ENCODE assay signal across 18 cellular contexts in the genomic region with DNA sequence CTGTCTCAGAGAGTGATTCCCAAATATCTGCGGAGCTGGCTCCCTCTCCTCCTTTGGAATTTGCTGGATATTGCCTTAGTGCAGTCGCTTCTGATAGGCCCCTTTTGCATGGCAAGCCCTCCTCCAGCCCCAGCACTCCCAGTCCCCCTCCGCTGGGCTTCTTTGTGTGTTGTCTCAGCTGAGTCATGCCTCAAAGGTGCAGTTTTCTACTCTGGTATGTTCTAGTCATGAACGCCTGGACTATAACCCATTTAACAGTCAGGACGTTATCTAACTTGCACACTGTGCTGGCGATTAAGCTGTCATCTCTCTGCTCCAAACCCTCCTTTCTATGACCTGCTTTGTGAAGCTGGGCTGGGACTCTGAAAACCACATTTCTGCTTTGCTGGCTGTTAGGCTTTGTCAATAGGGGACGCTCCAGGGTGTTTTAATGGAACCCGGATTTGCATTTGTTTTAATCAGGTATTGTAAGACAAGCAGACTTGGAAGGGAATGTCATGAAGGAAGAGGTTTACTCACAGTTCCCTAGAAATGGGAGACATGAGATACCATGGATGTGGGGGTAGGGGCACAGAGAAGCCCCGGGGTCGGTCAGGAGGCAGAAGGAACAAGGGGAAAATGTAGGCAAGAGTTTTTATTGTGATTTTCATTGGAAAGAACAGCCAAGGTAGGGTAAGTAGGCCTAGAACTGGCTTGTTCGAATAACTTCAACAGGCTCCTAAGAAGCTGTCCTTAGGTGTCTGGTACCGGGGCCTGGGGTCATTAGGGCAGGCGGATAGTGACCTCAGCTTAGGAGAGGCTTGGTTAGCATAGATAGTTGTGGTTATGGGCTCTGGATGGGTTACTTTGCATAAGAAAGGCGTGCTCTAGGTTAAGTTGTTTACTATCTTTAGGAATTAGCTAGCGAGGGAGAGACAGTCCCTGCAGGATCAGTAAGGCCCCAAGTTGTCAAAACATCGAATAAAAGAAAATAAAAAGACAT. TPM values are rescaled to one million over a fixed set of nuclear protein-coding genes. Genes with fewer than 3 reads are reported as not detected.
DNase-seq lines count a peak whose midpoint lies in the region; ATAC-seq and TF ChIP-seq lines count a peak whose summit lies in the region.
"Had no signal": no experiment of that assay in that cellular context is flagged by ENCODE, and none has a peak within 500 bp of the region (broad histone marks: within the 10 kb centered on the region; RNA-seq: fewer than 3 reads in every experiment).

No MANE protein-coding gene starts in this region.

- no peaks in the 10 kb centered on the region for H3K4me1 Mint-ChIP-seq in activated naive CD4-positive, alpha-beta T cell treated with anti-CD3 and anti-CD28 coated beads for 36 hours (ENCODE audit: low read depth)

- DNase-seq in ELF-1 (ENCODE audit: low read depth, low spot score), result peak; percentile 89
- no peak for DNase-seq in OCI-LY7 (ENCODE audit: low spot score)
- DNase-seq in choroid plexus epithelial cell (ENCODE audit: low read depth), result peak; percentile 60
- no peak for DNase-seq in stimulated activated naive CD4-positive, alpha-beta T cell (lab: John Stamatoyannopoulos, UW)
- no peak for DNase-seq in activated naive CD4-positive, alpha-beta T cell treated with anti-CD3 and anti-CD28 coated beads for 36 hours
- DNase-seq in left lung, result no peak
- no peak for DNase-seq in activated CD4-positive, alpha-beta T cell treated with anti-CD3 and anti-CD28 coated beads for 1 hour
- DNase-seq: activated gamma-delta T cell treated with Interleukin-2 at 50 U/mL for 16 hours, MG63, NCI-H1694, pancreas, SHP77 treated with DMSO at 0.1 percent for 48 hours, T-helper 2 cell had no signal

- TF ChIP-seq CTCF in OCI-LY7 (conservative IDR thresholded peaks at IDR 0.05; ENCODE audit: low read length) (0 out of 2 replicates have a peak, but pooled peaks have one; percentile 14), choroid plexus epithelial cell (conservative IDR thresholded peaks at IDR 0.05; ENCODE audit: low read depth, low read length) (peak; percentile 27), left lung (IDR thresholded peaks at IDR 0.05) (no peak)

- no peaks in the 10 kb centered on the region for H4K20me1 ChIP-seq in OCI-LY7 (ENCODE audit: insufficient read depth, low read length)

- ATAC-seq in left lung, result no peak
- ATAC-seq: esophagus mucosa, pancreas had no signal

- POLR2A ChIA-PET in OCI-LY7 (lab: Charles Lee), result interaction anchor here (0.7 kb wide), 1 partner anchor 23 kb away, joined by 3 read pairs; no protein-coding TSS in a partner anchor

- H3K4me1 ChIP-seq in OCI-LY7 (ENCODE audit: insufficient read depth, low read length, poor library complexity, severe bottlenecking), result no peaks in the 10 kb centered on the region
- peaks cover 10% of the 10 kb centered on the region for H3K4me1 ChIP-seq in mesodermal cell (ENCODE audit: control insufficient read depth, insufficient read depth, low read length, poor library complexity, severe bottlenecking)
- no peaks in the 10 kb centered on the region for H3K4me1 ChIP-seq in left lung
- H3K4me1 ChIP-seq: pancreas had no signal

- H3K9me3 Mint-ChIP-seq in activated naive CD4-positive, alpha-beta T cell treated with anti-CD3 and anti-CD28 coated beads for 36 hours, result no peaks in the 10 kb centered on the region

- H3K36me3 ChIP-seq in OCI-LY7 (ENCODE audit: insufficient read depth, low read length) (no peaks in the 10 kb centered on the region), mesodermal cell (ENCODE audit: control insufficient read depth, insufficient read depth, low read length) (no peaks in the 10 kb centered on the region), left lung (no peaks in the 10 kb centered on the region)
- H3K36me3 ChIP-seq: MG63, pancreas, thoracic aorta had no signal

- H3K27me3 Mint-ChIP-seq in activated naive CD4-positive, alpha-beta T cell treated with anti-CD3 and anti-CD28 coated beads for 36 hours (ENCODE audit: low read depth), result peaks cover 21% of the 10 kb centered on the region

- H3K4me3 ChIP-seq in OCI-LY7 (ENCODE audit: low read depth, low read length, poor library complexity, severe bottlenecking) (no peak overlapping the region), choroid plexus epithelial cell (ENCODE audit: low read depth, low read length) (no peak overlapping the region), mesodermal cell (ENCODE audit: extremely low read depth, insufficient read depth, low read length, poor library complexity, severe bottlenecking) (no peak overlapping the region), left lung (no peak overlapping the region)
- H3K4me3 ChIP-seq: MG63, pancreas, thoracic aorta had no signal

- no peaks in the 10 kb centered on the region for H3K36me3 Mint-ChIP-seq in activated naive CD4-positive, alpha-beta T cell treated with anti-CD3 and anti-CD28 coated beads for 36 hours (ENCODE audit: low read depth)

- no peaks in the 10 kb centered on the region for H3K79me2 ChIP-seq in OCI-LY7 (ENCODE audit: insufficient read depth, low read depth, low read length)

- H2AFZ ChIP-seq in OCI-LY7 (ENCODE audit: low read length), result no peak overlapping the region

- intact Hi-C loops in OCI-LY7 (cut with micrococcal nuclease; ENCODE audit: unreplicated experiment) (no loop called here), left lung (cut with DNase I) (no loop called here)
- intact Hi-C loops in activated naive CD4-positive, alpha-beta T cell treated with anti-CD3 and anti-CD28 coated beads for 36 hours (cut with micrococcal nuclease), result no loop called here

- peaks cover 0 to 25% of the 10 kb centered on the region in 2 donors for H3K27me3 ChIP-seq in left lung
- H3K27me3 ChIP-seq: pancreas had no signal

- H3K9me2 ChIP-seq in OCI-LY7 (ENCODE audit: insufficient read depth, low read length), result no peaks in the 10 kb centered on the region

- H3K4me2 ChIP-seq in OCI-LY7 (ENCODE audit: low read length), result no peak overlapping the region

- CTCF ChIA-PET in OCI-LY7 (lab: Charles Lee; ENCODE audit: unreplicated experiment), result no interaction called here
- CTCF ChIA-PET in activated naive CD4-positive, alpha-beta T cell treated with anti-CD3 and anti-CD28 coated beads for 36 hours (lab: Charles Lee), result interaction anchor here (0.7 to 1.0 kb wide), 2 partner anchors 10 to 100 kb away, joined by 3 to 4 read pairs; no protein-coding TSS in a partner anchor

- no TSS peak for BruUV-seq in OCI-LY7 (replicated peaks; lab: Mats Ljungman, UMichigan)

- H3K27ac ChIP-seq in OCI-LY7 (ENCODE audit: low read depth, low read length, poor library complexity, severe bottlenecking) (no peak overlapping the region), mesodermal cell (ENCODE audit: low read depth, low read length, severe bottlenecking) (peak overlapping the region; percentile 47), left lung (no peak overlapping the region)
- H3K27ac ChIP-seq: pancreas, thoracic aorta had no signal

- H3K4me3 Mint-ChIP-seq in activated naive CD4-positive, alpha-beta T cell treated with anti-CD3 and anti-CD28 coated beads for 36 hours, result no peak overlapping the region

- H3K27ac Mint-ChIP-seq in activated naive CD4-positive, alpha-beta T cell treated with anti-CD3 and anti-CD28 coated beads for 36 hours, result no peak overlapping the region

- 18 to 19% methylated on average over 11 to 12 of the region's 16 CpGs for WGBS in mesodermal cell (ENCODE audit: insufficient coverage in 2 of 2), 2 experiments

- H3K9me3 ChIP-seq in OCI-LY7 (ENCODE audit: low read length) (no peaks in the 10 kb centered on the region), mesodermal cell (ENCODE audit: control insufficient read depth, low read length) (no peaks in the 10 kb centered on the region), left lung (no peaks in the 10 kb centered on the region)
- H3K9me3 ChIP-seq: MG63, pancreas, thoracic aorta had no signal

RNA-seq across cellular contexts. Expression of a gene that starts 20.4 kb away (rescaled TPM):
- not detected in 2 replicates for total RNA-seq in OCI-LY7 (2014; rRNA removed; shearing (Covaris generic))
- total RNA-seq in OCI-LY7 (2022) (not detected in 2 replicates), left lung (1 to 10 TPM in 1 of 2 donors, under 1 TPM in 1; 0.31 to 1.9 TPM)
- 0.52 TPM for polyA plus RNA-seq in mesodermal cell (2013, experiment 1 of 2)
- polyA plus RNA-seq in mesodermal cell (2013, experiment 2 of 2), result 0.71 TPM
- under 1 TPM; 0.43 to 0.52 TPM for total RNA-seq in activated naive CD4-positive, alpha-beta T cell treated with anti-CD3 and anti-CD28 coated beads for 36 hours
- total RNA-seq: dermis microvascular lymphatic vessel endothelial cell, esophagus mucosa had no signal

RNA-seq across cellular contexts. Expression of a gene that starts 27.0 kb away (rescaled TPM):
- 53.6 and 54.5 TPM in 2 replicates for total RNA-seq in OCI-LY7 (2014; rRNA removed; shearing (Covaris generic))
- total RNA-seq in OCI-LY7 (2022), result 64.8 and 71.9 TPM in 2 replicates
- 48.6 TPM for polyA plus RNA-seq in mesodermal cell (2013, experiment 1 of 2)
- 43.4 TPM for polyA plus RNA-seq in mesodermal cell (2013, experiment 2 of 2)
- 10 to 100 TPM; 73.8 to 75.6 TPM for total RNA-seq in activated naive CD4-positive, alpha-beta T cell treated with anti-CD3 and anti-CD28 coated beads for 36 hours
- total RNA-seq in left lung, result 10 to 100 TPM; 34.2 to 36.3 TPM

RNA-seq across cellular contexts. Expression of a gene that starts 39.7 kb away (rescaled TPM):
- total RNA-seq in OCI-LY7 (2014; rRNA removed; shearing (Covaris generic)), result not detected in 2 replicates
- not detected in 2 replicates for total RNA-seq in OCI-LY7 (2022)
- polyA plus RNA-seq in mesodermal cell (2013, experiment 1 of 2), result not detected
- not detected for polyA plus RNA-seq in mesodermal cell (2013, experiment 2 of 2)
- not detected for total RNA-seq in activated naive CD4-positive, alpha-beta T cell treated with anti-CD3 and anti-CD28 coated beads for 36 hours
- 1 to 10 TPM in 1 of 2 donors, under 1 TPM in 1; 0.42 to 8.9 TPM for total RNA-seq in left lung
- total RNA-seq: dermis microvascular lymphatic vessel endothelial cell, esophagus mucosa had no signal

RNA-seq across cellular contexts. Expression of a gene that starts 59.5 kb away (rescaled TPM):
- total RNA-seq in OCI-LY7 (2014; rRNA removed; shearing (Covaris generic)), result 0.10 and 0.79 TPM in 2 replicates
- 0.17 TPM in 1 of 2 replicates, not detected in the other for total RNA-seq in OCI-LY7 (2022)
- polyA plus RNA-seq in mesodermal cell (2013, experiment 1 of 2), result 0.52 TPM
- polyA plus RNA-seq in mesodermal cell (2013, experiment 2 of 2), result not detected
- under 1 TPM; 0.52 to 0.67 TPM for total RNA-seq in activated naive CD4-positive, alpha-beta T cell treated with anti-CD3 and anti-CD28 coated beads for 36 hours
- under 1 TPM; 0.55 to 0.82 TPM for total RNA-seq in left lung
- total RNA-seq: skeletal muscle tissue had no signal

Comparison
In these comparisons a context has a peak if more than half of its experiments do, and no peak if none do; other contexts are left out.
1. DNase-seq: peak in ELF-1 (single experiment) and choroid plexus epithelial cell (single experiment); none in OCI-LY7 (single experiment), stimulated activated naive CD4-positive, alpha-beta T cell (0 of 6), activated naive CD4-positive, alpha-beta T cell treated with anti-CD3 and anti-CD28 coated beads for 36 hours (single experiment), left lung (0 of 2) and activated CD4-positive, alpha-beta T cell treated with anti-CD3 and anti-CD28 coated beads for 1 hour (single experiment).
2. CTCF ChIP-seq: peak in OCI-LY7 (single experiment) and choroid plexus epithelial cell (single experiment); none in left lung (0 of 2).